ENCODE assay signal across 8 cellular contexts in the genomic region with DNA sequence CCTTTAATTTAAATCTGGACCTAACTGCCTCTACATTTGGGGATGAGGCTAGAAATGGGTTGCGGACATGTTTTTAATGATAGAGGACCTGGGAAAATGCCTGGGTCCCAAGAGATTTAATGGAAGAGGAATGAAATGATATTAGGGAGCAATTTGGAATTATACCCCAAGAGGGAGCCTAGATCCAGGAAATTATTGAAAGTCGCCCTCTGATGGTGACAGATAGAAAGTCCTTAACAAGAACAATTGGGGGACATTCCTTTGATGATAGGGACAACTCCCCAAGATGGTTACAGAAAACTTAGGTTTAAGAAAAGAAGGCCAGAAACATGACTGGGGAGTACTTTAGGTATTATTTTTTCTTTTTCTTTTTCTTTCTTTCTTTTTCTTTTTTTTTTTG. TPM values are rescaled to one million over a fixed set of nuclear protein-coding genes. Genes with fewer than 3 reads are reported as not detected.
A peak's percentile ranks its signal among the peaks of the same experiment; 100 is the strongest.
DNase-seq lines count a peak whose midpoint lies in the region; ATAC-seq and TF ChIP-seq lines count a peak whose summit lies in the region.

No MANE protein-coding gene starts in this region.

- TF ChIP-seq CTCF in DOHH2 (IDR thresholded peaks at IDR 0.05; ENCODE audit: low read depth, low read length, poor library complexity, severe bottlenecking), result peak; percentile 88
- TF ChIP-seq CTCF in adrenal gland (IDR thresholded peaks at IDR 0.05), result peak; percentile 21 to 81 (median 60)
- TF ChIP-seq CTCF in lower lobe of right lung (IDR thresholded peaks at IDR 0.05), result peak; percentile 43
- peak in 1 of 5 experiments; percentile 16 for TF ChIP-seq CTCF in gastrocnemius medialis (IDR thresholded peaks at IDR 0.05 in 4 of 5, conservative IDR thresholded peaks at IDR 0.05 in 1 of 5)

- no peaks in the 10 kb centered on the region for H3K79me2 ChIP-seq in DOHH2 (ENCODE audit: control insufficient read depth, low read length)

- ATAC-seq in lower lobe of right lung (no peak), HG02610 (IDR thresholded peaks at IDR 0.05; ENCODE audit: unreplicated experiment) (no peak), gastrocnemius medialis (no peak)

- H3K9me3 ChIP-seq in DOHH2 (ENCODE audit: control insufficient read depth, insufficient read depth, low read length) (no peaks in the 10 kb centered on the region), adrenal gland (replicated peaks in 1 of 3) (no peaks in the 10 kb centered on the region), lower lobe of right lung (no peaks in the 10 kb centered on the region), gastrocnemius medialis (no peaks in the 10 kb centered on the region)

- H3K4me3 ChIP-seq in DOHH2 (ENCODE audit: low read length), result no peak overlapping the region
- H3K4me3 ChIP-seq in adrenal gland, result no peak overlapping the region
- H3K4me3 ChIP-seq in lower lobe of right lung, result no peak overlapping the region
- H3K4me3 ChIP-seq in gastrocnemius medialis, result no peak overlapping the region

- in situ Hi-C loops in gastrocnemius medialis (cut with MboI; ENCODE audit: low sequenced_read_pairs in 4 of 4), result no loop called here

- no peaks in the 10 kb centered on the region for H3K9me2 ChIP-seq in DOHH2 (replicated peaks; ENCODE audit: control insufficient read depth, low read length)

- DNase-seq in Kasumi-1 (lab: John Stamatoyannopoulos, UW), result peak; percentile 54 to 74
- peak in 1 of 7 donors; percentile 10 for DNase-seq in adrenal gland
- DNase-seq in lower lobe of right lung, result no peak
- DNase-seq in T-helper 9 cell, result no peak
- DNase-seq in central memory CD4-positive, alpha-beta T cell, result no peak
- DNase-seq in gastrocnemius medialis, result no peak

- H3K36me3 ChIP-seq in DOHH2 (ENCODE audit: control insufficient read depth, low read length) (no peaks in the 10 kb centered on the region), adrenal gland (replicated peaks in 1 of 2) (no peaks in the 10 kb centered on the region), lower lobe of right lung (no peaks in the 10 kb centered on the region), gastrocnemius medialis (no peaks in the 10 kb centered on the region)

- H3K27me3 ChIP-seq in DOHH2 (ENCODE audit: control insufficient read depth, low read length) (0 out of 2 replicates have a peak, but pooled peaks cover 6% of the 10 kb centered on the region), adrenal gland (no peaks in the 10 kb centered on the region), lower lobe of right lung (ENCODE audit: low read depth) (no peaks in the 10 kb centered on the region), gastrocnemius medialis (no peaks in the 10 kb centered on the region)

- WGBS in adrenal gland, 4 donors, result 58 to 86% (median 60%) methylated on average over 2 of the region's 2 CpGs

- H3K4me1 ChIP-seq in DOHH2 (ENCODE audit: control insufficient read depth, low read length), result no peaks in the 10 kb centered on the region
- no peaks in the 10 kb centered on the region for H3K4me1 ChIP-seq in adrenal gland (replicated peaks in 1 of 2)
- no peaks in the 10 kb centered on the region for H3K4me1 ChIP-seq in lower lobe of right lung
- H3K4me1 ChIP-seq in gastrocnemius medialis, result peaks cover 0 to 5% of the 10 kb centered on the region in 2 donors

- H3K4me2 ChIP-seq in DOHH2 (ENCODE audit: low read length), result no peak overlapping the region

- no peak overlapping the region for H3K27ac ChIP-seq in DOHH2 (ENCODE audit: low read depth, low read length)
- H3K27ac ChIP-seq in adrenal gland, result no peak overlapping the region
- no peak overlapping the region for H3K27ac ChIP-seq in lower lobe of right lung
- no peak overlapping the region for H3K27ac ChIP-seq in gastrocnemius medialis

- no peaks in the 10 kb centered on the region for H4K20me1 ChIP-seq in DOHH2 (ENCODE audit: control insufficient read depth, insufficient read depth, low read depth, low read length)

- intact Hi-C loops in adrenal gland (cut with DNase I) (no loop called here), lower lobe of right lung (cut with DNase I) (no loop called here), gastrocnemius medialis (cut with DNase I; ENCODE audit: low total_unique reads) (no loop called here)

- no peak for TF ChIP-seq POLR2A in adrenal gland (IDR thresholded peaks at IDR 0.05)
- TF ChIP-seq POLR2A in gastrocnemius medialis (IDR thresholded peaks at IDR 0.05), result no peak

- no peaks in the 10 kb centered on the region for H3F3A ChIP-seq in DOHH2 (ENCODE audit: control insufficient read depth, insufficient read depth)

RNA-seq across cellular contexts. Expression of a gene that starts 9.5 kb away (rescaled TPM):
- total RNA-seq in adrenal gland, result not detected
- not detected for polyA plus RNA-seq in adrenal gland
- total RNA-seq in lower lobe of right lung, result not detected
- total RNA-seq in gastrocnemius medialis, result not detected

RNA-seq across cellular contexts. Expression of a gene that starts 27.3 kb away (rescaled TPM):
- total RNA-seq in adrenal gland, result 10 to 100 TPM; 30.3 to 73.1 (median 43.4) TPM
- polyA plus RNA-seq in adrenal gland, result 10 to 100 TPM; 12.2 to 28.6 (median 16.9) TPM
- 16.9 TPM for total RNA-seq in lower lobe of right lung
- total RNA-seq in gastrocnemius medialis, result 10 to 100 TPM; 12.5 to 15.0 (median 14.0) TPM

RNA-seq across cellular contexts. Expression of a gene that starts 38.2 kb away (rescaled TPM):
- 1 to 10 TPM in 7 of 8 donors, under 1 TPM in 1; 0.66 to 3.2 (median 1.7) TPM for total RNA-seq in adrenal gland
- polyA plus RNA-seq in adrenal gland, result under 1 TPM; 0.44 to 0.54 (median 0.48) TPM
- total RNA-seq in lower lobe of right lung, result not detected
- total RNA-seq in gastrocnemius medialis, result under 1 TPM; 0.41 to 0.78 (median 0.46) TPM

Comparison
In these comparisons a context has a peak if more than half of its experiments do, and no peak if none do; other contexts are left out.
1. DNase-seq: peak in Kasumi-1 (2 of 2); none in lower lobe of right lung (single experiment), T-helper 9 cell (single experiment), central memory CD4-positive, alpha-beta T cell (single experiment) and gastrocnemius medialis (0 of 2).